In genomic region chr1:205783904-205784303, GRCh38 we compare ENCODE assay signal across 17 cellular contexts. TPM values are rescaled to one million over a fixed set of nuclear protein-coding genes. Genes with fewer than 3 reads are reported as not detected.
DNase-seq lines count a peak whose midpoint lies in the region; ATAC-seq and TF ChIP-seq lines count a peak whose summit lies in the region.
"Had no signal": no experiment of that assay in that cellular context is flagged by ENCODE, and none has a peak within 500 bp of the region (broad histone marks: within the 10 kb centered on the region; RNA-seq: fewer than 3 reads in every experiment).

No MANE protein-coding gene starts in this region.

- H3K4me1 Mint-ChIP-seq in activated naive CD4-positive, alpha-beta T cell treated with anti-CD3 and anti-CD28 coated beads for 36 hours (ENCODE audit: low read depth) = peaks cover 9% of the 10 kb centered on the region

- no peak for TF ChIP-seq CTCF in astrocyte of the cerebellum (IDR thresholded peaks at IDR 0.05; ENCODE audit: low read depth, low read length, missing control alignments)

- DNase-seq in ELR (ENCODE audit: low read depth) (peak; percentile 16), astrocyte of the cerebellum (ENCODE audit: low read depth) (peak; percentile 64), left cardiac atrium (peak; percentile 65), sciatic nerve (ENCODE audit: low spot score) (no peak), NCI-H226 (no peak), DMS153 (lab: John Stamatoyannopoulos, UW) (no peak)
- no peak for DNase-seq in activated naive CD4-positive, alpha-beta T cell treated with anti-CD3 and anti-CD28 coated beads for 36 hours
- DNase-seq: activated CD4-positive, alpha-beta T cell treated with anti-CD3 and anti-CD28 coated beads, Interleukin-2, amount 50 U/mL, for 48 hours; activated effector memory CD4-positive, alpha-beta T cell treated with Interleukin-2 at 50 U/mL for 16 hours; AML-193; Kasumi-1; NCI-H2029 treated with DMSO at 0.1 percent for 48 hours; SJCRH30; stimulated activated CD4-positive, alpha-beta T cell treated with anti-CD3 and anti-CD28 coated beads, Interleukin-15, amount 100 ng/mL, for 24 hours; transverse colon had no signal

- in situ Hi-C loops in astrocyte of the cerebellum (cut with HindIII; ENCODE audit: low sequenced_read_pairs) = no loop called here

- no peaks in the 10 kb centered on the region for H3K27me3 Mint-ChIP-seq in activated naive CD4-positive, alpha-beta T cell treated with anti-CD3 and anti-CD28 coated beads for 36 hours (ENCODE audit: low read depth)

- H3K4me3 ChIP-seq in astrocyte of the cerebellum (ENCODE audit: low read depth, low read length) = no peak overlapping the region
- H3K4me3 ChIP-seq: lung, SJCRH30, transverse colon had no signal

- no peaks in the 10 kb centered on the region for H3K36me3 Mint-ChIP-seq in activated naive CD4-positive, alpha-beta T cell treated with anti-CD3 and anti-CD28 coated beads for 36 hours (ENCODE audit: low read depth)

- CTCF ChIA-PET in activated naive CD4-positive, alpha-beta T cell treated with anti-CD3 and anti-CD28 coated beads for 36 hours (lab: Charles Lee) = interaction anchor here (3.4 kb wide), 1 partner anchor 126 kb away, joined by 18 read pairs; no protein-coding TSS in a partner anchor

- ATAC-seq in left cardiac atrium (peak; percentile 60 to 90), sciatic nerve (peak; percentile 77), GM21423 (IDR thresholded peaks at IDR 0.05; ENCODE audit: unreplicated experiment) (no peak)

- no peak overlapping the region for H3K4me3 Mint-ChIP-seq in activated naive CD4-positive, alpha-beta T cell treated with anti-CD3 and anti-CD28 coated beads for 36 hours

- no peak overlapping the region for H3K27ac Mint-ChIP-seq in activated naive CD4-positive, alpha-beta T cell treated with anti-CD3 and anti-CD28 coated beads for 36 hours

- intact Hi-C loops in left cardiac atrium (cut with DNase I) (no loop called here), sciatic nerve (cut with DNase I) (no loop called here)
- intact Hi-C loops in activated naive CD4-positive, alpha-beta T cell treated with anti-CD3 and anti-CD28 coated beads for 36 hours (cut with micrococcal nuclease) = loop anchor here (2.0 kb wide), 1 partner anchor 73 kb away; no protein-coding TSS in a partner anchor

- H3K9me3 Mint-ChIP-seq in activated naive CD4-positive, alpha-beta T cell treated with anti-CD3 and anti-CD28 coated beads for 36 hours = no peaks in the 10 kb centered on the region

RNA-seq across cellular contexts. Expression of gene RAB29, which starts 8.6 kb away (rescaled TPM):
- total RNA-seq in left cardiac atrium (10 to 100 TPM; 13.1 to 18.7 TPM), sciatic nerve (17.6 TPM)
- total RNA-seq in activated naive CD4-positive, alpha-beta T cell treated with anti-CD3 and anti-CD28 coated beads for 36 hours = 10 to 100 TPM; 25.0 TPM

RNA-seq across cellular contexts. Expression of gene SLC41A1, which starts 29.1 kb away (rescaled TPM):
- total RNA-seq in left cardiac atrium (100 to 1,000 TPM; 162 to 206 TPM), sciatic nerve (44.0 TPM)
- 10 to 100 TPM; 32.1 to 33.9 TPM for total RNA-seq in activated naive CD4-positive, alpha-beta T cell treated with anti-CD3 and anti-CD28 coated beads for 36 hours

RNA-seq across cellular contexts. Expression of gene NUCKS1, which starts 33.9 kb away (rescaled TPM):
- total RNA-seq in left cardiac atrium = 100 to 1,000 TPM; 162 to 221 TPM
- total RNA-seq in sciatic nerve = 193 TPM
- total RNA-seq in activated naive CD4-positive, alpha-beta T cell treated with anti-CD3 and anti-CD28 coated beads for 36 hours = 100 to 1,000 TPM; 215 to 218 TPM

Comparison
In these comparisons a context has a peak if more than half of its experiments do, and no peak if none do; other contexts are left out.
1. DNase-seq: peak in ELR (single experiment), astrocyte of the cerebellum (single experiment) and left cardiac atrium (single experiment); none in sciatic nerve (single experiment), NCI-H226 (single experiment), activated naive CD4-positive, alpha-beta T cell treated with anti-CD3 and anti-CD28 coated beads for 36 hours (single experiment) and DMS153 (single experiment).